In the genomic region with DNA sequence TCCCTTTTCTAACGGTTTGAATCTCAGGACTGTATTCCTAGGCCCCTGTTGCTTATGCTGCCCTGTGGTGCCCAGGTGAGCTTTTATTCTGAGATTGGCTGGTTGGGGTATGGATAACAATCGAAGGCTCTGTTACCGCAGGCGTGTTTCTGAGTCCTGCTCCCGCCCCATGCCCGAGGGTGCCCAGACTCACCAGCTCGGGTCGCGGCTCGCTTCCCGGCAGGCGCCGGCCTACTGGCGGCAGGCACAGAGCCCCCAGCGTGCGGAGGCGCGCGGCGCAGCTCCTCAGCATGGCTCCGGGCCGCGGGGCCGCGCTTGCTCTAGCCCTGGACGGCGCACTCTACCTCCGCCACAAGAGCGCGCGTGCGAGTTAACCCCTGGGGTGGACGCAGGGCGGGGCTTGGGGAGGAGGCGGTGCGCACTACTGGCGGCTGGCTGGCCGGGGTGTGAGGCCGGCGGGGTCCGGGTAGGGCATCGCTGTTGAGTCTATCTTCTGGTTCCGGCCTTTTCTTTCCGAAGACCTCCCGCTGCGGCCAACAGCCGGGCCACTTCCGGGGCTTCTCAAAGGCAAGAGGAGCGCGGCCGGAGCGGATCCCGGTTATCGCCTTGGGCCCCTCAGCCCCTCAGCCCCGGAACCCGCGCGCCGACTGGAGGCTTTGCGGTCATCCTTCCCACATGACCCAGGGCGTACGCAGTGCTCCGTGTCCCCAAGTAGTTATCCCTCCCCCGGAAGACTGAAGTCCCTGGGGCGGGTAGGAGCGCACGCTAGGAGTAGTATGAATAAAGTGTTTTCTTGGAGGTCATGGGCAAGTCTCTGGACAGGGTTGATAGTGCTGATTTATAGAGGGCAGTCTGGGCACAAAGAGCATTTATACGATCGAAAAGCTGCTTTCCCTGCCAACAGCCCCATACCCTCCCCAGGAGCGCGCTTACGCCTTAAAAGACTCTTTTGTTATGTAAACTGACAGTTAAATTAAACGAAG, we compare ENCODE assay signal across 1 cellular context.
TF ChIP-seq lines count a peak whose summit lies in the region.

Gene THEM4, minus strand, starts transcription at position 345 of the 983 bp plus-strand sequence. Its CDS starts 53 bp downstream, at position 292.

TF ChIP-seq in K562, 482 proteins besides CTCF, POLR2A, EP300 and RAD21 (continued from another document and continues in another):
- TF ChIP-seq, protein P1, sequence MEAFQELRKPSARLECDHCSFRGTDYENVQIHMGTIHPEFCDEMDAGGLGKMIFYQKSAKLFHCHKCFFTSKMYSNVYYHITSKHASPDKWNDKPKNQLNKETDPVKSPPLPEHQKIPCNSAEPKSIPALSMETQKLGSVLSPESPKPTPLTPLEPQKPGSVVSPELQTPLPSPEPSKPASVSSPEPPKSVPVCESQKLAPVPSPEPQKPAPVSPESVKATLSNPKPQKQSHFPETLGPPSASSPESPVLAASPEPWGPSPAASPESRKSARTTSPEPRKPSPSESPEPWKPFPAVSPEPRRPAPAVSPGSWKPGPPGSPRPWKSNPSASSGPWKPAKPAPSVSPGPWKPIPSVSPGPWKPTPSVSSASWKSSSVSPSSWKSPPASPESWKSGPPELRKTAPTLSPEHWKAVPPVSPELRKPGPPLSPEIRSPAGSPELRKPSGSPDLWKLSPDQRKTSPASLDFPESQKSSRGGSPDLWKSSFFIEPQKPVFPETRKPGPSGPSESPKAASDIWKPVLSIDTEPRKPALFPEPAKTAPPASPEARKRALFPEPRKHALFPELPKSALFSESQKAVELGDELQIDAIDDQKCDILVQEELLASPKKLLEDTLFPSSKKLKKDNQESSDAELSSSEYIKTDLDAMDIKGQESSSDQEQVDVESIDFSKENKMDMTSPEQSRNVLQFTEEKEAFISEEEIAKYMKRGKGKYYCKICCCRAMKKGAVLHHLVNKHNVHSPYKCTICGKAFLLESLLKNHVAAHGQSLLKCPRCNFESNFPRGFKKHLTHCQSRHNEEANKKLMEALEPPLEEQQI (IDR thresholded peaks at IDR 0.05): no peak; the same call in 1 of the 2 replicates
- no peak for TF ChIP-seq HES1 (IDR thresholded peaks at IDR 0.05; ENCODE audit: low read depth)
- 0 out of 2 replicates have a peak, but pooled peaks have one; percentile 33 for TF ChIP-seq FOXJ2 (tag; IDR thresholded peaks at IDR 0.05)
- TF ChIP-seq DNMT1 (IDR thresholded peaks at IDR 0.05): no peak
- TF ChIP-seq, protein P2, sequence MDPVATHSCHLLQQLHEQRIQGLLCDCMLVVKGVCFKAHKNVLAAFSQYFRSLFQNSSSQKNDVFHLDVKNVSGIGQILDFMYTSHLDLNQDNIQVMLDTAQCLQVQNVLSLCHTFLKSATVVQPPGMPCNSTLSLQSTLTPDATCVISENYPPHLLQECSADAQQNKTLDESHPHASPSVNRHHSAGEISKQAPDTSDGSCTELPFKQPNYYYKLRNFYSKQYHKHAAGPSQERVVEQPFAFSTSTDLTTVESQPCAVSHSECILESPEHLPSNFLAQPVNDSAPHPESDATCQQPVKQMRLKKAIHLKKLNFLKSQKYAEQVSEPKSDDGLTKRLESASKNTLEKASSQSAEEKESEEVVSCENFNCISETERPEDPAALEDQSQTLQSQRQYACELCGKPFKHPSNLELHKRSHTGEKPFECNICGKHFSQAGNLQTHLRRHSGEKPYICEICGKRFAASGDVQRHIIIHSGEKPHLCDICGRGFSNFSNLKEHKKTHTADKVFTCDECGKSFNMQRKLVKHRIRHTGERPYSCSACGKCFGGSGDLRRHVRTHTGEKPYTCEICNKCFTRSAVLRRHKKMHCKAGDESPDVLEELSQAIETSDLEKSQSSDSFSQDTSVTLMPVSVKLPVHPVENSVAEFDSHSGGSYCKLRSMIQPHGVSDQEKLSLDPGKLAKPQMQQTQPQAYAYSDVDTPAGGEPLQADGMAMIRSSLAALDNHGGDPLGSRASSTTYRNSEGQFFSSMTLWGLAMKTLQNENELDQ (CRISPR knock-in tag; IDR thresholded peaks at IDR 0.05; ENCODE audit: borderline replicate concordance): no peak
- TF ChIP-seq, protein P3, sequence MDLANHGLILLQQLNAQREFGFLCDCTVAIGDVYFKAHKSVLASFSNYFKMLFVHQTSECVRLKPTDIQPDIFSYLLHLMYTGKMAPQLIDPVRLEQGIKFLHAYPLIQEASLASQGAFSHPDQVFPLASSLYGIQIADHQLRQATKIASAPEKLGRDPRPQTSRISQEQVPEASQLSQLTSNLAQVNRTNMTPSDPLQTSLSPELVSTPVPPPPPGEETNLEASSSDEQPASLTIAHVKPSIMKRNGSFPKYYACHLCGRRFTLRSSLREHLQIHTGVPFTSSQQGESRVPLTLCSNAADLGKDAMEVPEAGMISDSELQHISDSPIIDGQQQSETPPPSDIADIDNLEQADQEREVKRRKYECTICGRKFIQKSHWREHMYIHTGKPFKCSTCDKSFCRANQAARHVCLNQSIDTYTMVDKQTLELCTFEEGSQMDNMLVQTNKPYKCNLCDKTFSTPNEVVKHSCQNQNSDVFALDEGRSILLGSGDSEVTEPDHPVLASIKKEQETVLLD (IDR thresholded peaks at IDR 0.05): peak; percentile 69; the same call in 1 of the 2 replicates
- TF ChIP-seq SMAD4 (CRISPR knock-in tag; conservative IDR thresholded peaks at IDR 0.05): peak; percentile 94
- peak; percentile 59 for TF ChIP-seq BHLHE40 (IDR thresholded peaks at IDR 0.05; ENCODE audit: low read length)
- TF ChIP-seq RCOR1 (IDR thresholded peaks at IDR 0.05; ENCODE audit: borderline replicate concordance in 1 of 2, low read depth in 2 of 2, low read length in 2 of 2): peak in 1 of 2 experiments; percentile 22; a peak in 1 of 4 replicates
- no peak for TF ChIP-seq ZNF507 (tag; conservative IDR thresholded peaks at IDR 0.05)
- no peak for TF ChIP-seq ZNF449 (CRISPR knock-in tag; IDR thresholded peaks at IDR 0.05)
- peak; percentile 51; the same call in 1 of the 2 replicates for TF ChIP-seq HDAC2 (IDR thresholded peaks at IDR 0.05)
- no peak for TF ChIP-seq ZKSCAN3 (CRISPR knock-in tag; IDR thresholded peaks at IDR 0.05)
- TF ChIP-seq NCOA2 (IDR thresholded peaks at IDR 0.05; ENCODE audit: partially characterized antibody in 2 of 2): no peak
- 0 out of 2 replicates have a peak, but pooled peaks have one; percentile 9 for TF ChIP-seq PYGO2 (tag; IDR thresholded peaks at IDR 0.05)
- TF ChIP-seq POLR2H (tag; IDR thresholded peaks at IDR 0.05; ENCODE audit: low read depth): peak; percentile 80
- peak; percentile 52; the same call in 1 of the 2 replicates for TF ChIP-seq KLF1 (tag; IDR thresholded peaks at IDR 0.05)
- TF ChIP-seq NR3C1 (CRISPR knock-in tag; IDR thresholded peaks at IDR 0.05): peak; percentile 24; the same call in 1 of the 2 replicates
- TF ChIP-seq TCF3 (CRISPR knock-in tag; IDR thresholded peaks at IDR 0.05): peak; percentile 39; the same call in 1 of the 2 replicates
- TF ChIP-seq EHMT2 (IDR thresholded peaks at IDR 0.05): 0 out of 2 replicates have a peak, but pooled peaks have one; percentile 9
- TF ChIP-seq, protein P4, sequence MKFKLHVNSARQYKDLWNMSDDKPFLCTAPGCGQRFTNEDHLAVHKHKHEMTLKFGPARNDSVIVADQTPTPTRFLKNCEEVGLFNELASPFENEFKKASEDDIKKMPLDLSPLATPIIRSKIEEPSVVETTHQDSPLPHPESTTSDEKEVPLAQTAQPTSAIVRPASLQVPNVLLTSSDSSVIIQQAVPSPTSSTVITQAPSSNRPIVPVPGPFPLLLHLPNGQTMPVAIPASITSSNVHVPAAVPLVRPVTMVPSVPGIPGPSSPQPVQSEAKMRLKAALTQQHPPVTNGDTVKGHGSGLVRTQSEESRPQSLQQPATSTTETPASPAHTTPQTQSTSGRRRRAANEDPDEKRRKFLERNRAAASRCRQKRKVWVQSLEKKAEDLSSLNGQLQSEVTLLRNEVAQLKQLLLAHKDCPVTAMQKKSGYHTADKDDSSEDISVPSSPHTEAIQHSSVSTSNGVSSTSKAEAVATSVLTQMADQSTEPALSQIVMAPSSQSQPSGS (CRISPR knock-in tag; IDR thresholded peaks at IDR 0.05): peak; percentile 64; the same call in 1 of the 2 replicates
- TF ChIP-seq NR4A1 (CRISPR knock-in tag; IDR thresholded peaks at IDR 0.05): no peak
- 0 out of 2 replicates have a peak, but pooled peaks have one; percentile 21 for TF ChIP-seq NR4A1 (tag; IDR thresholded peaks at IDR 0.05)
- peak; percentile 92 for TF ChIP-seq PHF20 (IDR thresholded peaks at IDR 0.05; ENCODE audit: partially characterized antibody)
- peak; percentile 70 for TF ChIP-seq RAD51 (IDR thresholded peaks at IDR 0.05; ENCODE audit: borderline replicate concordance, low read depth)
- peak; percentile 53; the same call in 1 of the 2 replicates for TF ChIP-seq ZBTB33 (CRISPR knock-in tag; IDR thresholded peaks at IDR 0.05)
- 0 out of 2 replicates have a peak, but pooled peaks have one; percentile 34 for TF ChIP-seq ARID4B (CRISPR knock-in tag; IDR thresholded peaks at IDR 0.05)
- 0 out of 2 replicates have a peak, but pooled peaks have one; percentile 15 for TF ChIP-seq ZNF224 (CRISPR knock-in tag; IDR thresholded peaks at IDR 0.05)
- no peak for TF ChIP-seq SRSF1 (IDR thresholded peaks at IDR 0.05; ENCODE audit: low read depth, low read length)
- TF ChIP-seq ZC3H11A (IDR thresholded peaks at IDR 0.05; ENCODE audit: low read depth, low read length): peak; percentile 95
- peak; percentile 54 for TF ChIP-seq JUND (IDR thresholded peaks at IDR 0.05; ENCODE audit: borderline replicate concordance, low read depth, low read length)
- TF ChIP-seq JUND (tag; IDR thresholded peaks at IDR 0.05; ENCODE audit: borderline replicate concordance, low read depth, low read length): peak; percentile 44; the same call in 1 of the 3 replicates
- TF ChIP-seq SIN3A (IDR thresholded peaks at IDR 0.05; ENCODE audit: borderline replicate concordance in 2 of 2, control insufficient read depth in 1 of 2, low read depth in 2 of 2, low read length in 2 of 2): peak; percentile 28 to 52; a peak in 1 of 4 replicates
- 0 out of 2 replicates have a peak, but pooled peaks have one; percentile 21 for TF ChIP-seq HEY1 (CRISPR knock-in tag; IDR thresholded peaks at IDR 0.05; ENCODE audit: borderline replicate concordance)
- peak; percentile 30; the same call in 1 of the 2 replicates for TF ChIP-seq PKNOX1 (IDR thresholded peaks at IDR 0.05)
- peak; percentile 70 for TF ChIP-seq SIN3B (IDR thresholded peaks at IDR 0.05; ENCODE audit: low read depth)
- TF ChIP-seq CTBP1 (IDR thresholded peaks at IDR 0.05; ENCODE audit: borderline replicate concordance): peak; percentile 93
